In genomic region chr17:41333098-41333497, GRCh38 we compare ENCODE assay signal across 25 cellular contexts. TPM values are rescaled to one million over a fixed set of nuclear protein-coding genes. Genes with fewer than 3 reads are reported as not detected.
"Had no signal": no experiment of that assay in that cellular context is flagged by ENCODE, and none has a peak within 500 bp of the region (broad histone marks: within the 10 kb centered on the region; RNA-seq: fewer than 3 reads in every experiment).

No MANE protein-coding gene starts in this region.

- H3K9me3 ChIP-seq: heart right ventricle, neutrophil, psoas muscle, right lobe of liver, tibial artery had no signal

- ATAC-seq: heart right ventricle; left lobe of liver; psoas muscle; right lobe of liver; stimulated activated memory B cell treated with anti-CD40 and anti-IgM and Interleukin-4, amounts not matched to agents 10 μg/mL and 1 μg/mL and 100 μg/mL, for 72 hours had no signal

- H3K27ac ChIP-seq: coronary artery, heart right ventricle, neutrophil, psoas muscle, right lobe of liver, tibial artery had no signal

- DNase-seq: effector CD4-positive, alpha-beta T cell; foreskin melanocyte; heart right ventricle; hypothalamus; mammary epithelial cell; psoas muscle; retina; right lobe of liver; stimulated activated CD4-positive, alpha-beta T cell treated with anti-CD3 and anti-CD28 coated beads, Interleukin-4, amount 100 ng/mL, for 1 hour; stimulated activated CD8-positive, alpha-beta memory T cell treated with anti-CD3 and anti-CD28 coated beads, Interleukin-4, amount 100 ng/mL, for 48 hours; tibial artery had no signal

- H3K27ac Mint-ChIP-seq: mesothelial cell of epicardium; nephron; stimulated activated memory B cell treated with anti-CD40 and anti-IgM and Interleukin-4, amounts not matched to agents 10 μg/mL and 1 μg/mL and 100 μg/mL, for 72 hours; stimulated activated naive CD8-positive, alpha-beta T cell treated with anti-CD3 and anti-CD28 coated beads, Interleukin-15, Interleukin-2, amounts not matched to agents 100 ng/mL and 50 ng/mL, for 24 hours had no signal

- H3K4me3 Mint-ChIP-seq: mesothelial cell of epicardium; nephron; stimulated activated memory B cell treated with anti-CD40 and anti-IgM and Interleukin-4, amounts not matched to agents 10 μg/mL and 1 μg/mL and 100 μg/mL, for 72 hours; stimulated activated naive CD8-positive, alpha-beta T cell treated with anti-CD3 and anti-CD28 coated beads, Interleukin-15, Interleukin-2, amounts not matched to agents 100 ng/mL and 50 ng/mL, for 24 hours had no signal

- H3K36me3 Mint-ChIP-seq: mesothelial cell of epicardium; stimulated activated memory B cell treated with anti-CD40 and anti-IgM and Interleukin-4, amounts not matched to agents 10 μg/mL and 1 μg/mL and 100 μg/mL, for 72 hours had no signal

- H3K9me3 Mint-ChIP-seq: mesothelial cell of epicardium; nephron; stimulated activated memory B cell treated with anti-CD40 and anti-IgM and Interleukin-4, amounts not matched to agents 10 μg/mL and 1 μg/mL and 100 μg/mL, for 72 hours; stimulated activated naive CD8-positive, alpha-beta T cell treated with anti-CD3 and anti-CD28 coated beads, Interleukin-15, Interleukin-2, amounts not matched to agents 100 ng/mL and 50 ng/mL, for 24 hours had no signal

- H3K4me1 ChIP-seq: heart right ventricle, psoas muscle, right lobe of liver had no signal

- H3K36me3 ChIP-seq: heart right ventricle, neutrophil, right lobe of liver, tibial artery had no signal

- H3K27me3 ChIP-seq: neutrophil, right lobe of liver had no signal

- H3K27me3 Mint-ChIP-seq: stimulated activated naive CD8-positive, alpha-beta T cell treated with anti-CD3 and anti-CD28 coated beads, Interleukin-15, Interleukin-2, amounts not matched to agents 100 ng/mL and 50 ng/mL, for 24 hours had no signal

- H3K4me3 ChIP-seq: coronary artery, heart right ventricle, psoas muscle, right lobe of liver, tibial artery had no signal

RNA-seq across cellular contexts. Expression of gene KRT33A, which starts 17.5 kb away (rescaled TPM):
- total RNA-seq: chondrocyte, dermis microvascular lymphatic vessel endothelial cell, glomerular endothelial cell, heart right ventricle, left lobe of liver, mammary epithelial cell, mesothelial cell of epicardium, osteoblast, psoas muscle, right lobe of liver, temporal lobe, ureter had no signal
- polyA plus RNA-seq: heart right ventricle, mammary epithelial cell, psoas muscle had no signal

RNA-seq across cellular contexts. Expression of gene KRTAP17-1, which starts 17.6 kb away (rescaled TPM):
- total RNA-seq: chondrocyte, dermis microvascular lymphatic vessel endothelial cell, glomerular endothelial cell, heart right ventricle, left lobe of liver, mammary epithelial cell, mesothelial cell of epicardium, osteoblast, psoas muscle, right lobe of liver, temporal lobe, ureter had no signal
- polyA plus RNA-seq: esophagus, heart right ventricle, mammary epithelial cell, psoas muscle had no signal

RNA-seq across cellular contexts. Expression of gene KRTAP16-1, which starts 24.0 kb away (rescaled TPM):
- total RNA-seq: chondrocyte, dermis microvascular lymphatic vessel endothelial cell, glomerular endothelial cell, heart right ventricle, left lobe of liver, mammary epithelial cell, mesothelial cell of epicardium, osteoblast, psoas muscle, right lobe of liver, temporal lobe, ureter had no signal
- polyA plus RNA-seq: esophagus, heart right ventricle, mammary epithelial cell, psoas muscle had no signal

RNA-seq across cellular contexts. Expression of gene KRTAP29-1, which starts 30.4 kb away (rescaled TPM):
- total RNA-seq: chondrocyte, dermis microvascular lymphatic vessel endothelial cell, glomerular endothelial cell, heart right ventricle, left lobe of liver, mesothelial cell of epicardium, osteoblast, psoas muscle, right lobe of liver, temporal lobe, ureter had no signal
- polyA plus RNA-seq: esophagus, heart right ventricle, mammary epithelial cell, psoas muscle had no signal

RNA-seq across cellular contexts. Expression of gene KRT33B, which starts 36.5 kb away (rescaled TPM):
- total RNA-seq: chondrocyte, dermis microvascular lymphatic vessel endothelial cell, glomerular endothelial cell, heart right ventricle, left lobe of liver, mesothelial cell of epicardium, psoas muscle, right lobe of liver, temporal lobe, ureter had no signal
- polyA plus RNA-seq: heart right ventricle, psoas muscle had no signal
